ENCODE assay signal across 1 cellular context in the genomic region with DNA sequence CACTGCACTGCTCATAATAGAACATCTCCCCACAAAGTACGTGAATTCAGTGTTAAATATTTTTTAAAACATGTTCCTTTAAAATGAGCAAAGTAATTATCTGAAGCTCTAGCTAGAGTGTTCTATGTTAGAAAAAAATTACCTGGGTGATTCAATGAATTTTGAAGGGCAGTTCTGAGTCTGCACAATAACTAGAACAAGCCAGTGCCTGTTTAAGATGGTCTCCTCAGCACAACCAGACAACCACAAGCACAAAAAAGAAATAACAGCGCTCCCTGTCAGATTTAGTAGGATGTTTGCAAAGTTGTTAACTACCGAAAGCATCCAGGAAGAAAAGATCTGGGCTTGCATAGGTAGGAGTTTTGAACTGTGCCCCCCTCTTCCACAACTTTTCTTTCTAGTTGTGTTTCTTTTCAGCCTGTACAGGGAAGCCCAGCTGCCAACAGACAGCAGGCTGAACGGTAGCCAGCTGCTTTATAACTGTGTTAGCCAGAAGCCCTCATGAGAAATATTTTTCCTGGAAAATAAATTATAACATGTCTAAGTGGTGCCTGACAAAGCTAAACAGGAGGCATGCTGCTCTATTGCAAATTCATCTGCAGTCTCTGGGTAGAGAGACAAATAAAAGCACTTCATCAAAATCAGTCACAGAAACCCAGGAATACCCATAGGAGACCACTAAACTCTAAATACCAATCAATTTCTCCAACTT.
TF ChIP-seq lines count a peak whose summit lies in the region.

No MANE protein-coding gene starts in this region.

TF ChIP-seq in SK-N-SH, 30 proteins besides CTCF, POLR2A, EP300 and RAD21 (continued from another document):
- no peak for TF ChIP-seq REST (IDR thresholded peaks at IDR 0.05; ENCODE audit: low read depth, low read length)
- TF ChIP-seq TCF12 (IDR thresholded peaks at IDR 0.05), result no peak
TF ChIP-seq in SK-N-SH: peak in this region for 2.
